In the genomic region with DNA sequence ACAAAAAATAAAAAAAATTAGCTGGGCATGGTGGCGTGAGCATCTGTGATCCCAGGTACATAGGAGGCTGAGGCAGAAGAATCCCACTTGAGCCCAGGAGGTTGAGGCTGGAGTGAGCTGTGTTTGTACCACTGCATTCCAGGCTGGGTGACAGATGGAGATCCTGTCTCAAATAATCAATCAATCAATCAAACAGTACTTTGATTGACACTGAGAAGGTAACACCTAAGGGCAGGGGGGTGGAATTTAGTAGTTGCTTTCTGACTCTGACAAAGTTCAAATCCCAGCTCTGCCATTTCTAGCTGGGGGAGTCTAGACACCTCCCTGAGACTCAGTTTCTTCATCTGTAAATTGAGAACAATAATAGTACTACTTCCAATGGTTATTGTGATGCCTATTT, we compare ENCODE assay signal across 19 cellular contexts. TPM values are rescaled to one million over a fixed set of nuclear protein-coding genes. Genes with fewer than 3 reads are reported as not detected.
DNase-seq lines count a peak whose midpoint lies in the region; ATAC-seq, FAIRE-seq and TF ChIP-seq lines count a peak whose summit lies in the region.
"Had no signal": no experiment of that assay in that cellular context is flagged by ENCODE, and none has a peak within 500 bp of the region (broad histone marks: within the 10 kb centered on the region; RNA-seq: fewer than 3 reads in every experiment).

No MANE protein-coding gene starts in this region.

- no peak overlapping the region for H4K8ac ChIP-seq in mesenchymal stem cell (ENCODE audit: low read length)

- DNase-seq in NCI-H82 (lab: John Stamatoyannopoulos, UW) (peak; percentile 50), NCI-H82 treated with DMSO at 0.1 percent for 48 hours (lab: John Stamatoyannopoulos, UW; ENCODE audit: unreplicated experiment) (no peak), astrocyte (ENCODE audit: low read depth) (no peak), mesenchymal stem cell (no peak), NCI-H69 (lab: John Stamatoyannopoulos, UW) (no peak), sciatic nerve (ENCODE audit: low spot score) (no peak)
- DNase-seq: AML-193; Caco-2; CD4-positive, alpha-beta T cell had no signal

- H2AFZ ChIP-seq in astrocyte (ENCODE audit: low read depth, low read length) (no peak overlapping the region), mesenchymal stem cell (ENCODE audit: low read depth, low read length) (no peak overlapping the region)

- no peak overlapping the region for H4K91ac ChIP-seq in mesenchymal stem cell (ENCODE audit: low read length)

- H3K36me3 ChIP-seq in astrocyte (ENCODE audit: insufficient read depth, low read length) (no peaks in the 10 kb centered on the region), mesenchymal stem cell (ENCODE audit: control insufficient read depth in 1 of 2, insufficient read depth in 2 of 2, low read depth in 1 of 2, low read length in 2 of 2) (no peaks in the 10 kb centered on the region)
- H3K36me3 ChIP-seq: HAP-1 had no signal

- H2AK5ac ChIP-seq in mesenchymal stem cell (ENCODE audit: low read length, severe bottlenecking) = peak overlapping the region; percentile 10

- H3K79me2 ChIP-seq in astrocyte (ENCODE audit: insufficient read depth, low read length) = peaks cover 70% of the 10 kb centered on the region

- no peak overlapping the region for H3K9ac ChIP-seq in astrocyte (ENCODE audit: low read length)
- no peak overlapping the region for H3K9ac ChIP-seq in mesenchymal stem cell (ENCODE audit: low read length)

- H3K4ac ChIP-seq in mesenchymal stem cell (ENCODE audit: low read depth in 1 of 2, low read length in 2 of 2) = no peak overlapping the region

- H2BK120ac ChIP-seq in mesenchymal stem cell (ENCODE audit: low read depth, low read length) = no peak overlapping the region

- peak overlapping the region; percentile 93 for H3K27ac Mint-ChIP-seq in astrocyte (ENCODE audit: unreplicated experiment)
- H3K27ac Mint-ChIP-seq: CD4-positive, alpha-beta T cell had no signal

- no peak overlapping the region for H3K18ac ChIP-seq in mesenchymal stem cell (ENCODE audit: low read depth in 1 of 2, low read length in 2 of 2)

- intact Hi-C loops in sciatic nerve (cut with DNase I) = no loop called here

- peaks cover 13% of the 10 kb centered on the region for H3K79me1 ChIP-seq in mesenchymal stem cell (replicated peaks; ENCODE audit: low read length, poor library complexity, severe bottlenecking)

- no CpG with 5 or more reads among the region's 1 CpG for WGBS in mesenchymal stem cell

- no peaks in the 10 kb centered on the region for H3K27me3 Mint-ChIP-seq in astrocyte (ENCODE audit: low read depth, unreplicated experiment)
- H3K27me3 Mint-ChIP-seq: CD4-positive, alpha-beta T cell had no signal

- no peak overlapping the region for H3K4me3 ChIP-seq in astrocyte (ENCODE audit: insufficient read depth, low read depth, low read length)
- H3K4me3 ChIP-seq in mesenchymal stem cell (ENCODE audit: insufficient read depth in 1 of 2, low read depth in 1 of 2, low read length in 2 of 2) = no peak overlapping the region
- H3K4me3 ChIP-seq: A549, HAP-1 had no signal

- H3K4me2 ChIP-seq in astrocyte (ENCODE audit: low read length) (no peak overlapping the region), mesenchymal stem cell (ENCODE audit: low read length, poor library complexity, severe bottlenecking) (no peak overlapping the region)
- H3K4me2 ChIP-seq: A549 had no signal

- H3K27me3 ChIP-seq in astrocyte (ENCODE audit: insufficient read depth, low read length) (no peaks in the 10 kb centered on the region), mesenchymal stem cell (ENCODE audit: control insufficient read depth in 1 of 2, insufficient read depth in 1 of 2, low read length in 2 of 2) (no peaks in the 10 kb centered on the region)

- H3K4me1 Mint-ChIP-seq in astrocyte (ENCODE audit: low read depth, unreplicated experiment) = peaks cover 13% of the 10 kb centered on the region

- H3K9me3 Mint-ChIP-seq in astrocyte (ENCODE audit: unreplicated experiment) = no peaks in the 10 kb centered on the region
- H3K9me3 Mint-ChIP-seq: CD4-positive, alpha-beta T cell had no signal

- FAIRE-seq in astrocyte (lab: Jason Lieb, UNC) = no peak
- FAIRE-seq: D721Med, G401.6, GM19239 had no signal

- no peak for TF ChIP-seq CTCF in astrocyte (IDR thresholded peaks at IDR 0.05; ENCODE audit: insufficient read depth, low read depth, low read length)

- no peak overlapping the region for H2BK5ac ChIP-seq in mesenchymal stem cell (ENCODE audit: low read depth, low read length, poor library complexity, severe bottlenecking)

- H3K4me3 Mint-ChIP-seq in astrocyte (ENCODE audit: unreplicated experiment) = no peak overlapping the region
- H3K4me3 Mint-ChIP-seq: CD4-positive, alpha-beta T cell had no signal

- ATAC-seq in GM18873 (IDR thresholded peaks at IDR 0.05; ENCODE audit: low FRiP score, unreplicated experiment) (no peak), sciatic nerve (no peak)
- ATAC-seq: A549 had no signal

- peaks cover 10% of the 10 kb centered on the region for H3K4me1 ChIP-seq in astrocyte (ENCODE audit: insufficient read depth, low read length)
- peaks cover 6% of the 10 kb centered on the region for H3K4me1 ChIP-seq in mesenchymal stem cell (ENCODE audit: control insufficient read depth, insufficient read depth, low read depth, low read length)

- no peaks in the 10 kb centered on the region for H4K20me1 ChIP-seq in astrocyte (ENCODE audit: insufficient read depth, low read length)

- H3K36me3 Mint-ChIP-seq in astrocyte (ENCODE audit: low read depth, unreplicated experiment) = no peaks in the 10 kb centered on the region

- H3K9me3 ChIP-seq in astrocyte (ENCODE audit: insufficient read depth, low read depth, low read length) (no peaks in the 10 kb centered on the region), mesenchymal stem cell (ENCODE audit: control insufficient read depth, low read length) (no peaks in the 10 kb centered on the region)
- H3K9me3 ChIP-seq: A549, Caco-2, HAP-1 had no signal

- H3K27ac ChIP-seq in astrocyte (ENCODE audit: low read depth, low read length) = no peak overlapping the region
- H3K27ac ChIP-seq in mesenchymal stem cell (ENCODE audit: low read length, poor library complexity, severe bottlenecking) = peak overlapping the region; percentile 8
- H3K27ac ChIP-seq: 22Rv1, A549, C4-2B, HL-60 had no signal

- H3K23ac ChIP-seq in mesenchymal stem cell (ENCODE audit: low read length in 2 of 2) = no peak overlapping the region

- H2BK12ac ChIP-seq in mesenchymal stem cell (ENCODE audit: low read length in 2 of 2) = no peak overlapping the region

- no peak overlapping the region for H2BK15ac ChIP-seq in mesenchymal stem cell (ENCODE audit: low read depth, poor library complexity, severe bottlenecking)

- H3K14ac ChIP-seq in mesenchymal stem cell (ENCODE audit: low read length in 2 of 2) = no peak overlapping the region

RNA-seq across cellular contexts. Expression of a gene that starts 12.0 kb away (rescaled TPM):
- total RNA-seq in astrocyte (25.0 and 31.1 TPM in 2 replicates), sciatic nerve (45.1 TPM)
- 27.5 TPM for polyA plus RNA-seq in mesenchymal stem cell (2013, experiment 1 of 2)
- 26.4 TPM for polyA plus RNA-seq in mesenchymal stem cell (2013, experiment 2 of 2)

RNA-seq across cellular contexts. Expression of a gene that starts 23.4 kb away (rescaled TPM):
- 1.00 and 1.5 TPM in 2 replicates for total RNA-seq in astrocyte
- polyA plus RNA-seq in mesenchymal stem cell (2013, experiment 1 of 2) = 0.22 TPM
- polyA plus RNA-seq in mesenchymal stem cell (2013, experiment 2 of 2) = 0.41 TPM
- total RNA-seq in sciatic nerve = 0.45 TPM
- polyA plus RNA-seq: BJ had no signal
